Comparison of ENCODE assay signal across 19 cellular contexts in the genomic region with DNA sequence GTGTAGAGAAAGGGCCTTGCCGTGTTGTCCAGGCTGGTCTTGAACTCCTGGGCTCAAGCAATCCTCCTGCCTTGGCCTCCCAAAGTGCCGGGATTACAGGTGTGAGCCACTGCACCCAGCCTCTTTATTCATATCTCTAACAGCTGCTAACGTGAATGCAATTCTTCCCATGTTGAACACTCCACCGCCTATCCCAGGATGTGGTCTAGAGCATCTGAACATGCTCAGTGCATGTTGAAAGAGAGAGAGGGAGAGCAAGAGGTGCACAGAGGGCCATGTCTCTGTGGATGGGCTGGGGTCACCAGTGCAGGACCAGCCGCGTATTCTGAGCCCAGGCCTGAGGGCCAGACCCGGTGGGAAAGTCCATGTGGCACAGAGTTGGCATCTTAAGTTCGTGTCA. TPM values are rescaled to one million over a fixed set of nuclear protein-coding genes. Genes with fewer than 3 reads are reported as not detected.
DNase-seq lines count a peak whose midpoint lies in the region; ATAC-seq lines count a peak whose summit lies in the region.
"Had no signal": no experiment of that assay in that cellular context is flagged by ENCODE, and none has a peak within 500 bp of the region (broad histone marks: within the 10 kb centered on the region; RNA-seq: fewer than 3 reads in every experiment).

No MANE protein-coding gene starts in this region.

- peaks cover 4% of the 10 kb centered on the region for H3K36me3 Mint-ChIP-seq in activated CD8-positive, alpha-beta memory T cell treated with anti-CD3 and anti-CD28 coated beads, Interleukin-2, amount 10 ng/mL, durations not matched to agents 7 days and 5 days
- peaks cover 6% of the 10 kb centered on the region for H3K36me3 Mint-ChIP-seq in T-helper 17 cell (ENCODE audit: low read depth)

- H3K9me3 ChIP-seq in T-helper 17 cell (ENCODE audit: control insufficient read depth, low read length, poor library complexity, severe bottlenecking): no peaks in the 10 kb centered on the region
- H3K9me3 ChIP-seq: SK-N-SH had no signal

- peaks cover 8% of the 10 kb centered on the region for H3K4me1 Mint-ChIP-seq in activated CD8-positive, alpha-beta memory T cell treated with anti-CD3 and anti-CD28 coated beads, Interleukin-2, amount 10 ng/mL, durations not matched to agents 7 days and 5 days
- peaks cover 5% of the 10 kb centered on the region for H3K4me1 Mint-ChIP-seq in T-helper 17 cell

- intact Hi-C loops in head of caudate nucleus (cut with DNase I): no loop called here

- peak overlapping the region; percentile 39 for H3K27ac Mint-ChIP-seq in activated CD8-positive, alpha-beta memory T cell treated with anti-CD3 and anti-CD28 coated beads, Interleukin-2, amount 10 ng/mL, durations not matched to agents 7 days and 5 days
- peak overlapping the region; percentile 59 for H3K27ac Mint-ChIP-seq in T-helper 17 cell

- no peak for ATAC-seq in activated CD8-positive, alpha-beta memory T cell treated with anti-CD3 and anti-CD28 coated beads, Interleukin-2, amount 10 ng/mL, durations not matched to agents 7 days and 5 days
- no peak for ATAC-seq in T-helper 17 cell

- H3K27me3 Mint-ChIP-seq in activated CD8-positive, alpha-beta memory T cell treated with anti-CD3 and anti-CD28 coated beads, Interleukin-2, amount 10 ng/mL, durations not matched to agents 7 days and 5 days: no peaks in the 10 kb centered on the region
- no peaks in the 10 kb centered on the region for H3K27me3 Mint-ChIP-seq in T-helper 17 cell
- H3K27me3 Mint-ChIP-seq: CD4-positive, CD25-positive, alpha-beta regulatory T cell had no signal

- no peaks in the 10 kb centered on the region for H3K9me3 Mint-ChIP-seq in activated CD8-positive, alpha-beta memory T cell treated with anti-CD3 and anti-CD28 coated beads, Interleukin-2, amount 10 ng/mL, durations not matched to agents 7 days and 5 days (ENCODE audit: low read depth)

- no peak for DNase-seq in activated CD8-positive, alpha-beta memory T cell treated with anti-CD3 and anti-CD28 coated beads, Interleukin-2, amount 10 ng/mL, durations not matched to agents 7 days and 5 days
- no peak for DNase-seq in activated CD8-positive, alpha-beta memory T cell treated with anti-CD3 and anti-CD28 coated beads, Interleukin-2, amount 50 U/mL, for 4 hours
- DNase-seq in T-helper 17 cell (no peak), iPS-NIHi11 (ENCODE audit: low spot score) (peak; percentile 19), head of caudate nucleus (no peak), NCI-H526 (lab: John Stamatoyannopoulos, UW) (no peak), NCI-H1092 treated with DMSO at 0.1 percent for 48 hours (lab: John Stamatoyannopoulos, UW) (no peak)
- DNase-seq: CD4-positive, CD25-positive, alpha-beta regulatory T cell; DMS153; H7; KBM-7; NCI-H187; NCI-H2081 treated with DMSO at 0.1 percent for 48 hours; NCI-H2171 treated with DMSO at 0.1 percent for 48 hours; NCI-H345; NCI-H524; NCI-H774; SIG-M5; SK-N-SH had no signal

- no peak overlapping the region for H3K4me3 Mint-ChIP-seq in activated CD8-positive, alpha-beta memory T cell treated with anti-CD3 and anti-CD28 coated beads, Interleukin-2, amount 10 ng/mL, durations not matched to agents 7 days and 5 days
- H3K4me3 Mint-ChIP-seq in T-helper 17 cell: no peak overlapping the region
- H3K4me3 Mint-ChIP-seq: CD4-positive, CD25-positive, alpha-beta regulatory T cell had no signal

- CTCF ChIA-PET in activated CD8-positive, alpha-beta memory T cell treated with anti-CD3 and anti-CD28 coated beads, Interleukin-2, amount 10 ng/mL, durations not matched to agents 7 days and 5 days (lab: Charles Lee): no interaction called here

RNA-seq across cellular contexts. Expression of gene TUBB2A, which starts 12.8 kb away (rescaled TPM):
- total RNA-seq in activated CD8-positive, alpha-beta memory T cell treated with anti-CD3 and anti-CD28 coated beads, Interleukin-2, amount 10 ng/mL, durations not matched to agents 7 days and 5 days: 1 to 10 TPM; 1.3 to 2.0 TPM
- total RNA-seq in T-helper 17 cell: 10 to 100 TPM; 51.6 to 74.8 TPM

RNA-seq across cellular contexts. Expression of gene BPHL, which starts 26.1 kb away (rescaled TPM):
- 1 to 10 TPM; 5.3 to 9.2 TPM for total RNA-seq in activated CD8-positive, alpha-beta memory T cell treated with anti-CD3 and anti-CD28 coated beads, Interleukin-2, amount 10 ng/mL, durations not matched to agents 7 days and 5 days
- 1 to 10 TPM; 7.7 to 9.6 TPM for total RNA-seq in T-helper 17 cell

Comparison
In these comparisons a context has a peak if more than half of its experiments do, and no peak if none do; other contexts are left out.
1. RNA of gene TUBB2A, which starts 12.8 kb away (total RNA-seq): 51.6 to 74.8 TPM in T-helper 17 cell; 1.3 to 2.0 TPM in activated CD8-positive, alpha-beta memory T cell treated with anti-CD3 and anti-CD28 coated beads, Interleukin-2, amount 10 ng/mL, durations not matched to agents 7 days and 5 days; every median in the first group is over 10 times any median in the second.